In the genomic region with DNA sequence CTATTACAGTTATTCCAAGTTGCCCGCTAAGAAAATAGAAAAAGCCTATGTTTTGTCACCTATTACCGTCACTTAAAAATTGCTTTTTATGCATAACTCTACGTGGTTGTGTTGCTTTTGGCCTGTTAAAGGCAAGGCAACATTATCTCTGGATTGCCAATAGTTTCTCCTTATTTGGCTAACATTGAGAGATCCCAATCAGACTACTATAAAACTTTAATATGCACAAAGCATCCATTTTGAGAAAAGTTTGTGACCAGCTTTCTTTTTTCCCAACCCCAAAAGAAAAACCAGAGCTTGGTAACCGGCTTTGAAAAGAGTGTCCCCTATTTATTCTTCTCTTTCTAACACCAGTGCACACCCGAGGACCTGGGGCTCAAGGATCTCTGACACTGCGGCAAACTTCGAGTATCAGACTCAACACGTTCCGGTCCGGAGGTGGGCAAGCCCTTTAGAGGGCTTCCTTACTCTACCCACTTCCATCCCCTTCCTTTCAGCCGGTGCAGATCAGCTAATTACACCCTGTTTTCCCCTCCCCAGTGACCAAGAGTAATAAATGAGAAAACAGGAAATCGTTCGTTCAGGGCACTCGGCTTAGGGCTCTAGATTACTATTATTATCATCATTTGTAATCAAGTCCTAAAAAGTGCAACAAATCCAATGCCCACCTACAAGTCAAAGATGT, we compare ENCODE assay signal across 10 cellular contexts. TPM values are rescaled to one million over a fixed set of nuclear protein-coding genes. Genes with fewer than 3 reads are reported as not detected.
A peak's percentile ranks its signal among the peaks of the same experiment; 100 is the strongest.
DNase-seq lines count a peak whose midpoint lies in the region; ATAC-seq, FAIRE-seq and TF ChIP-seq lines count a peak whose summit lies in the region.
"Had no signal": no experiment of that assay in that cellular context is flagged by ENCODE, and none has a peak within 500 bp of the region (broad histone marks: within the 10 kb centered on the region; RNA-seq: fewer than 3 reads in every experiment).

No MANE protein-coding gene starts in this region.

- no peak for TF ChIP-seq CTCF in H1 (IDR thresholded peaks at IDR 0.05; ENCODE audit: control extremely low read depth in 1 of 3, insufficient read depth in 1 of 3, low read depth in 1 of 3, low read length in 3 of 3)

- peak overlapping the region; percentile 90 for H3K9ac ChIP-seq in SK-N-MC (ENCODE audit: insufficient read length)
- peak overlapping the region in 3 of 4 experiments; percentile 94 to 99 (median 98); a peak in 6 of 7 replicates for H3K9ac ChIP-seq in H1 (replicated peaks in 1 of 4; ENCODE audit: extremely low read depth in 1 of 4, low read depth in 3 of 4, low read length in 3 of 4)
- H3K9ac ChIP-seq in mucosa of rectum (ENCODE audit: low read depth in 1 of 2, low read length in 2 of 2) = peak overlapping the region; percentile 94 to 96

- H2AFZ ChIP-seq in H1 (ENCODE audit: low read length) = no peak overlapping the region

- FAIRE-seq in H1 (lab: Jason Lieb, UNC) = no peak
- FAIRE-seq: endometrium, G401.6 had no signal

- H3K23me2 ChIP-seq in H1 (ENCODE audit: low read depth, low read length) = peaks cover 9% of the 10 kb centered on the region

- POLR2A ChIA-PET in H1 (lab: Charles Lee; ENCODE audit: partially characterized antibody) = interaction anchor here (0.6 to 3.8 kb wide), 16 partner anchors 8 to 253 kb away, joined by 3 to 13 read pairs (median 4); no protein-coding TSS in a partner anchor

- peaks cover 4 to 5% of the 10 kb centered on the region in 2 experiments for H4K20me1 ChIP-seq in H1 (replicated peaks in 1 of 2; ENCODE audit: control insufficient read depth in 1 of 2, insufficient read depth in 2 of 2, low read length in 2 of 2)

- H4K91ac ChIP-seq in H1 (replicated peaks; ENCODE audit: insufficient read length, low read length) = no peak overlapping the region

- no peaks in the 10 kb centered on the region for H3K79me1 ChIP-seq in H1 (ENCODE audit: low read depth, low read length)

- peaks cover 11 to 63% of the 10 kb centered on the region in 2 experiments; a peak in 3 of 4 replicates for H3K79me2 ChIP-seq in H1 (ENCODE audit: control insufficient read depth in 1 of 2, insufficient read depth in 2 of 2, low read length in 2 of 2)

- H3K56ac ChIP-seq in H1 (replicated peaks; ENCODE audit: insufficient read length, low read depth, low read length) = peak overlapping the region; percentile 9

- no peak for TF ChIP-seq POLR2A in H1 (IDR thresholded peaks at IDR 0.05; ENCODE audit: control extremely low read depth in 1 of 2, low read depth in 2 of 2, low read length in 2 of 2)

- no peak for TF ChIP-seq RAD21 in H1 (IDR thresholded peaks at IDR 0.05 in 1 of 2, conservative IDR thresholded peaks at IDR 0.05 in 1 of 2; ENCODE audit: low read depth in 2 of 2, low read length in 2 of 2)

- no peak overlapping the region for H2BK120ac ChIP-seq in H1 (replicated peaks; ENCODE audit: low read depth, low read length)

- H3K27me3 ChIP-seq in H1 (replicated peaks in 1 of 4; ENCODE audit: control insufficient read depth in 3 of 4, extremely low read depth in 1 of 4, insufficient read depth in 3 of 4, low read length in 3 of 4) (no peaks in the 10 kb centered on the region), mucosa of rectum (ENCODE audit: control insufficient read depth in 2 of 2, insufficient read depth in 2 of 2, low read length in 2 of 2) (no peaks in the 10 kb centered on the region)

- H3K23ac ChIP-seq in H1 (ENCODE audit: insufficient read length) = no peak overlapping the region

- no peak overlapping the region for H2BK15ac ChIP-seq in H1 (ENCODE audit: low read length)

- DNase-seq in NCI-H345 (lab: John Stamatoyannopoulos, UW) = peak; percentile 22
- no peak for DNase-seq in NCI-H345 treated with DMSO at 0.1 percent for 48 hours (lab: John Stamatoyannopoulos, UW; ENCODE audit: unreplicated experiment)
- DNase-seq in SK-N-MC (ENCODE audit: low read depth, low spot score) = no peak
- no peak for DNase-seq in H1 (ENCODE audit: low read depth in 1 of 2, low spot score in 2 of 2)
- DNase-seq in NCI-H187 treated with DMSO at 0.1 percent for 48 hours (lab: John Stamatoyannopoulos, UW) = no peak

- H3K27ac ChIP-seq in SK-N-MC (peak overlapping the region; percentile 11; the same call in 1 of the 2 replicates), H1 (ENCODE audit: low read depth, low read length) (no peak overlapping the region), mucosa of rectum (ENCODE audit: low read depth in 2 of 2, low read length in 2 of 2) (peak overlapping the region; percentile 96)

- H3K4me3 ChIP-seq in SK-N-MC = peak overlapping the region; percentile 90
- peak overlapping the region; percentile 86 to 96 (median 90) for H3K4me3 ChIP-seq in H1 (ENCODE audit: extremely low read depth in 1 of 4, insufficient read depth in 2 of 4, low read depth in 3 of 4, low read length in 4 of 4)
- peak overlapping the region; percentile 84 to 96 for H3K4me3 ChIP-seq in mucosa of rectum (ENCODE audit: low read length in 2 of 2)

- H4K8ac ChIP-seq in H1 (ENCODE audit: extremely low read depth, insufficient read depth, low read length) = no peak overlapping the region; the same call in 1 of the 2 replicates

- ATAC-seq in HG03025 (IDR thresholded peaks at IDR 0.05; ENCODE audit: low FRiP score, unreplicated experiment) = peak; percentile 4
- no peak for ATAC-seq in GM19452 (IDR thresholded peaks at IDR 0.05; ENCODE audit: unreplicated experiment)

- no peak overlapping the region for H4K5ac ChIP-seq in H1 (ENCODE audit: insufficient read length, low read depth, low read length)

- H3K4me1 ChIP-seq in H1 (replicated peaks in 1 of 4; ENCODE audit: control insufficient read depth in 3 of 4, insufficient read depth in 4 of 4, low read length in 3 of 4) (peaks cover 0 to 4% (median 3%) of the 10 kb centered on the region in 4 experiments; a peak in 4 of 7 replicates), mucosa of rectum (ENCODE audit: control insufficient read depth in 2 of 2, insufficient read depth in 2 of 2, low read length in 2 of 2) (peaks cover 6 to 8% of the 10 kb centered on the region in 2 donors)

- H3K4ac ChIP-seq in H1 (replicated peaks; ENCODE audit: insufficient read length, low read depth, low read length) = no peak overlapping the region

- peak overlapping the region; percentile 86 to 96 for H3K4me2 ChIP-seq in H1 (ENCODE audit: insufficient read depth in 1 of 2, low read depth in 2 of 2, low read length in 2 of 2)

- H3K36me3 ChIP-seq in SK-N-MC (ENCODE audit: insufficient read depth, low read length) (no peaks in the 10 kb centered on the region), H1 (ENCODE audit: control insufficient read depth in 2 of 4, insufficient read depth in 4 of 4, low read length in 3 of 4) (no peaks in the 10 kb centered on the region), mucosa of rectum (ENCODE audit: control insufficient read depth in 2 of 2, insufficient read depth in 2 of 2, low read length in 2 of 2) (no peaks in the 10 kb centered on the region)

- H2BK20ac ChIP-seq in H1 (ENCODE audit: low read length) = no peak overlapping the region

- no peak overlapping the region for H2AK5ac ChIP-seq in H1 (ENCODE audit: low read depth, low read length)

- CTCF ChIA-PET in H1 (lab: Charles Lee; ENCODE audit: partially characterized antibody) = interaction anchor here (0.7 kb wide), 1 partner anchor 23 kb away, joined by 3 read pairs; no protein-coding TSS in a partner anchor

- H3K9me3 ChIP-seq in SK-N-MC (ENCODE audit: low read depth, low read length) (no peaks in the 10 kb centered on the region), H1 (ENCODE audit: insufficient read depth in 2 of 2, low read depth in 1 of 2, low read length in 1 of 2) (no peaks in the 10 kb centered on the region), mucosa of rectum (ENCODE audit: control insufficient read depth in 2 of 2, low read length in 2 of 2) (no peaks in the 10 kb centered on the region)

- TF ChIP-seq EP300 in H1 (IDR thresholded peaks at IDR 0.05; ENCODE audit: borderline replicate concordance in 1 of 2, low read depth in 2 of 2, low read length in 2 of 2) = no peak

- H3K14ac ChIP-seq in H1 (ENCODE audit: insufficient read length) = no peak overlapping the region

- H3K18ac ChIP-seq in H1 (ENCODE audit: extremely low read depth, low read length) = no peak overlapping the region

- 2% methylated on average over 14 of the region's 14 CpGs; no CpG with 5 or more reads in 1 of the 2 experiments for WGBS in H1 (ENCODE audit: extremely low coverage in 1 of 2, insufficient coverage in 1 of 2, insufficient read length in 1 of 2, insufficient replicate concordance in 2 of 2, low coverage in 1 of 2, low lambda C conversion rate in 2 of 2, missing lambda C conversion rate in 1 of 2), 2 experiments

- H2BK12ac ChIP-seq in H1 (ENCODE audit: low read depth, low read length) = no peak overlapping the region

- peak overlapping the region; percentile 64 for H2BK5ac ChIP-seq in H1 (ENCODE audit: low read depth, low read length)

TF ChIP-seq in H1, 55 proteins besides CTCF, POLR2A, EP300 and RAD21:
- no peak for TF ChIP-seq KDM4A (IDR thresholded peaks at IDR 0.05; ENCODE audit: low read depth, low read length, severe bottlenecking)
- 0 out of 2 replicates have a peak, but pooled peaks have one; percentile 0 for TF ChIP-seq PHF8 (conservative IDR thresholded peaks at IDR 0.05; ENCODE audit: low read depth, low read length)
- TF ChIP-seq SAP30 (IDR thresholded peaks at IDR 0.05; ENCODE audit: insufficient read depth, insufficient replicate concordance, low read length) = peak; percentile 30

RNA-seq across cellular contexts. Expression of gene PPP1R12A, which starts 1.2 kb away (rescaled TPM):
- total RNA-seq in H1 (2021; fragmentation: NEBNext Ultra II Directional; extraction: Animal tissue kit (Norgen Biotek cat#: 25700)) = 81.5 and 82.7 TPM in 2 replicates
- polyA plus RNA-seq in H1 (2011; rRNA removed) = 10.2 and 14.7 TPM in 2 replicates
- 23.7 TPM for polyA plus RNA-seq in H1 (2011; cell fraction: cytosol; rRNA removed)
- 26.0 TPM for polyA plus RNA-seq in H1 (2011; cell fraction: nucleus; rRNA removed)
- 53.3 to 57.3 TPM (median 56.2 TPM) in 4 replicates for polyA plus RNA-seq in H1 (2012, experiment 1 of 2)
- 2.5 TPM for polyA plus RNA-seq in H1 (2012, experiment 2 of 2)
- 229 TPM for polyA plus RNA-seq in H1 (2013, experiment 1 of 2)
- 227 TPM for polyA plus RNA-seq in H1 (2013, experiment 2 of 2)
- 63.1 and 108 TPM in 2 replicates for polyA minus RNA-seq in H1 (2011; rRNA and poly(A)+ RNA removed)
- 65.2 TPM for polyA minus RNA-seq in H1 (2011; cell fraction: cytosol; rRNA and poly(A)+ RNA removed)
- polyA minus RNA-seq in H1 (2011; cell fraction: nucleus; rRNA and poly(A)+ RNA removed) = 140 TPM
